In the genomic region with DNA sequence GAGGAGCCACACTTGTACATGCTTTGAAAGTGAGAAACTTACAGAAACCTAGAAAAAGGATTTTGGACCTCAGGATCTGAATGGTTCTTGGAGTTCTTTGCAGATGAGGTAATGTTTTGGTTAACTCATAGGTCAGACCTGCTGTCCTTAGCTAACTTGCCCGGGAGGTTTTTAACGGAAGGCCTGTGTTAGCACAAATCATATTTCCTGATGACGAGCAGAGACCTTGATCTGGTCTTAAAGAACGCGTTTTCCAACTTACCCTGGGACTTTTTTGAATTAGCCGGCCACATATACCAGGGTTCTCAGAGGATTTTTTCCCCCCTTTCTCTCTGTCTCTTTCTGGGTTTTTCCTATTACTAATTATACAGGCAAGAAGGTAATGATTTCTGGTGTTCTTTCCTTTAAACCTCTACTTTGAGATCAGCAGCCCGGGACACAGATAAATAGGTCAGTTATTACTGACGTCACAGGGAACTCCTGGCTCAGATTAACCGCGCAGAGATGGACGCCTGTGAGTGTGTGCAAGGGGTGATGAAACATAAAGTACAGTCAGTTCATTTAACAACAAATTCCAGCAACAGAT, we compare ENCODE assay signal across 8 cellular contexts.
DNase-seq lines count a peak whose midpoint lies in the region; ATAC-seq and TF ChIP-seq lines count a peak whose summit lies in the region.

No MANE protein-coding gene starts in this region.

- DNase-seq in H4 (ENCODE audit: low spot score) = peak; percentile 25
- peak; percentile 69 for DNase-seq in hepatic stellate cell (ENCODE audit: low spot score)
- no peak for DNase-seq in spleen
- DNase-seq in T-helper 9 cell = no peak
- DNase-seq in glutamatergic neuron = no peak
- DNase-seq in foreskin melanocyte = no peak

- H3K27ac Mint-ChIP-seq in activated T-helper 17 cell treated with anti-CD3 and anti-CD28 coated beads, Interleukin-2, amount 50 U/mL, for 72 hours = peak overlapping the region; percentile 100
- H3K27ac Mint-ChIP-seq in glutamatergic neuron (ENCODE audit: unreplicated experiment) = no peak overlapping the region

- no peaks in the 10 kb centered on the region for H3K9me3 Mint-ChIP-seq in activated T-helper 17 cell treated with anti-CD3 and anti-CD28 coated beads, Interleukin-2, amount 50 U/mL, for 72 hours
- H3K9me3 Mint-ChIP-seq in glutamatergic neuron (ENCODE audit: unreplicated experiment) = peaks cover 5% of the 10 kb centered on the region

- intact Hi-C loops in spleen (cut with DNase I; ENCODE audit: low total_unique reads) = no loop called here

- no peaks in the 10 kb centered on the region for H3K36me3 ChIP-seq in spleen

- ATAC-seq in activated T-helper 17 cell treated with anti-CD3 and anti-CD28 coated beads, Interleukin-2, amount 50 U/mL, for 72 hours (replicated peaks) = peak; percentile 67
- ATAC-seq in GM18873 (IDR thresholded peaks at IDR 0.05; ENCODE audit: low FRiP score, unreplicated experiment) = no peak

- no peaks in the 10 kb centered on the region for H3K27me3 ChIP-seq in spleen (replicated peaks in 1 of 7)

- peaks cover 7 to 26% (median 18%) of the 10 kb centered on the region in 6 donors for H3K4me1 ChIP-seq in spleen

- TF ChIP-seq POLR2A in spleen (IDR thresholded peaks at IDR 0.05) = no peak

- no peaks in the 10 kb centered on the region for H3K9me3 ChIP-seq in spleen

- H3K27ac ChIP-seq in spleen = peak overlapping the region; percentile 11 to 78 (median 56)

- H3K4me3 ChIP-seq in spleen = no peak overlapping the region

- WGBS in spleen, 5 donors = 48 to 72% (median 65%) methylated on average over 11 of the region's 11 CpGs

- peaks cover 47% of the 10 kb centered on the region for H3K4me1 Mint-ChIP-seq in activated T-helper 17 cell treated with anti-CD3 and anti-CD28 coated beads, Interleukin-2, amount 50 U/mL, for 72 hours
- H3K4me1 Mint-ChIP-seq in glutamatergic neuron (ENCODE audit: low read depth, unreplicated experiment) = peaks cover 9% of the 10 kb centered on the region

- peak overlapping the region; percentile 90 for H3K4me3 Mint-ChIP-seq in activated T-helper 17 cell treated with anti-CD3 and anti-CD28 coated beads, Interleukin-2, amount 50 U/mL, for 72 hours
- H3K4me3 Mint-ChIP-seq in glutamatergic neuron (ENCODE audit: unreplicated experiment) = no peak overlapping the region

- TF ChIP-seq CTCF in spleen (IDR thresholded peaks at IDR 0.05 in 8 of 11, conservative IDR thresholded peaks at IDR 0.05 in 3 of 11) (no peak), glutamatergic neuron (IDR thresholded peaks at IDR 0.05; ENCODE audit: partially characterized antibody, unreplicated experiment) (no peak)

- peaks cover 7% of the 10 kb centered on the region for H3K36me3 Mint-ChIP-seq in activated T-helper 17 cell treated with anti-CD3 and anti-CD28 coated beads, Interleukin-2, amount 50 U/mL, for 72 hours (ENCODE audit: low read depth)
- peaks cover 5% of the 10 kb centered on the region for H3K36me3 Mint-ChIP-seq in glutamatergic neuron (ENCODE audit: unreplicated experiment)

- H3K27me3 Mint-ChIP-seq in activated T-helper 17 cell treated with anti-CD3 and anti-CD28 coated beads, Interleukin-2, amount 50 U/mL, for 72 hours = no peaks in the 10 kb centered on the region
- H3K27me3 Mint-ChIP-seq in glutamatergic neuron (ENCODE audit: unreplicated experiment) = peaks cover 1% of the 10 kb centered on the region

Comparison
In these comparisons a context has a peak if more than half of its experiments do, and no peak if none do; other contexts are left out.
1. DNase-seq: peak in H4 (single experiment) and hepatic stellate cell (single experiment); none in spleen (single experiment), T-helper 9 cell (single experiment), glutamatergic neuron (single experiment) and foreskin melanocyte (single experiment).